In genomic region chr2:101832114-101832513, GRCh38 we compare ENCODE assay signal across 11 cellular contexts.
DNase-seq lines count a peak whose midpoint lies in the region; ATAC-seq, FAIRE-seq and TF ChIP-seq lines count a peak whose summit lies in the region.
"Had no signal": no experiment of that assay in that cellular context is flagged by ENCODE, and none has a peak within 500 bp of the region (broad histone marks: within the 10 kb centered on the region; RNA-seq: fewer than 3 reads in every experiment).

No MANE protein-coding gene starts in this region.

- FAIRE-seq in A549 (lab: Jason Lieb, UNC): no peak

- no peak for ATAC-seq in A549
- no peak for ATAC-seq in GM19324 (IDR thresholded peaks at IDR 0.05; ENCODE audit: low FRiP score, unreplicated experiment)
- no peak for ATAC-seq in GM21390 (IDR thresholded peaks at IDR 0.05; ENCODE audit: unreplicated experiment)
- ATAC-seq: stimulated activated effector memory CD8-positive, alpha-beta T cell treated with anti-CD3 and anti-CD28 coated beads, Interleukin-12 subunit alpha, Interleukin-12 subunit beta, amount 100 ng/mL, for 72 hours had no signal

- no peak overlapping the region for H3T11ph ChIP-seq in H9 (ENCODE audit: low read length)

- no peak overlapping the region for H4K8ac ChIP-seq in H9 (replicated peaks; ENCODE audit: insufficient read length, low read depth, low read length)

- TF ChIP-seq POLR2A in A549 (IDR thresholded peaks at IDR 0.05; ENCODE audit: low read length): no peak

- no peak for TF ChIP-seq EP300 in A549 (IDR thresholded peaks at IDR 0.05)

- no peaks in the 10 kb centered on the region for H4K20me1 ChIP-seq in H9 (ENCODE audit: control insufficient read depth, insufficient read depth, insufficient read length)

- H3K27ac ChIP-seq in A549: no peak overlapping the region; a peak in 1 of 6 replicates
- H3K27ac ChIP-seq in H9 (ENCODE audit: insufficient read length, low read depth, low read length): no peak overlapping the region
- H3K27ac ChIP-seq in ascending aorta: no peak overlapping the region
- H3K27ac ChIP-seq: KMS-11 had no signal

- TF ChIP-seq CTCF in A549 (IDR thresholded peaks at IDR 0.05) (peak; percentile 42; the same call in 2 of the 3 replicates), H9 (conservative IDR thresholded peaks at IDR 0.05) (peak; percentile 56), ascending aorta (IDR thresholded peaks at IDR 0.05) (peak in 2 of 3 experiments; percentile 27 to 46), mesothelial cell of epicardium (IDR thresholded peaks at IDR 0.05; ENCODE audit: unreplicated experiment) (peak; percentile 61)

- H3K36me3 Mint-ChIP-seq in H9 (ENCODE audit: insufficient read depth in 1 of 3, low read depth in 3 of 3) (peaks cover 26 to 63% (median 58%) of the 10 kb centered on the region in 3 experiments), mesothelial cell of epicardium (peaks cover 28% of the 10 kb centered on the region)

- H2BK5ac ChIP-seq in H9 (ENCODE audit: insufficient read length, low read length): no peak overlapping the region

- DNase-seq in A549 (ENCODE audit: low read depth in 1 of 2, low spot score in 1 of 2) (no peak), H9 (no peak), ascending aorta (ENCODE audit: low spot score in 2 of 2) (no peak), mesothelial cell of epicardium (ENCODE audit: low spot score in 2 of 2, unreplicated experiment in 2 of 2) (no peak), NCI-H2081 (lab: John Stamatoyannopoulos, UW) (no peak), NK-92 (lab: John Stamatoyannopoulos, UW; ENCODE audit: unreplicated experiment) (no peak)
- DNase-seq: activated CD8-positive, alpha-beta memory T cell treated with anti-CD3 and anti-CD28 coated beads for 24 hours had no signal

- H3K27me3 Mint-ChIP-seq in H9 (ENCODE audit: low read depth) (no peaks in the 10 kb centered on the region), mesothelial cell of epicardium (ENCODE audit: low read depth) (no peaks in the 10 kb centered on the region)

- no peak overlapping the region for H2BK15ac ChIP-seq in H9 (ENCODE audit: low read depth, low read length)

- no peaks in the 10 kb centered on the region for H3K23me2 ChIP-seq in H9 (ENCODE audit: insufficient read length, low read depth, low read length, poor library complexity, severe bottlenecking)

- no peak overlapping the region for H2BK12ac ChIP-seq in H9 (ENCODE audit: insufficient read length, low read depth, low read length)

- no peak overlapping the region for H4K5ac ChIP-seq in H9 (ENCODE audit: insufficient read length, low read depth, low read length)

- no peak overlapping the region for H3K4me3 ChIP-seq in A549
- H3K4me3 ChIP-seq in ascending aorta: no peak overlapping the region

- H3K23ac ChIP-seq in H9 (ENCODE audit: insufficient read length, low read depth, low read length): no peak overlapping the region

- H3K27ac Mint-ChIP-seq in H9 (no peak overlapping the region), mesothelial cell of epicardium (no peak overlapping the region)

- H3K4me3 Mint-ChIP-seq in H9 (no peak overlapping the region), mesothelial cell of epicardium (no peak overlapping the region)
- H3K4me3 Mint-ChIP-seq: stimulated activated effector memory CD8-positive, alpha-beta T cell treated with anti-CD3 and anti-CD28 coated beads, Interleukin-12 subunit alpha, Interleukin-12 subunit beta, amount 100 ng/mL, for 72 hours had no signal

- H2BK120ac ChIP-seq in H9 (ENCODE audit: low read depth, low read length, poor library complexity, severe bottlenecking): no peak overlapping the region

- H2BK20ac ChIP-seq in H9 (ENCODE audit: low read depth, low read length, poor library complexity, severe bottlenecking): no peak overlapping the region

- no peak overlapping the region for H4K91ac ChIP-seq in H9 (ENCODE audit: insufficient read length, low read depth, low read length)

- peak; percentile 54 to 66 for TF ChIP-seq RAD21 in A549 (conservative IDR thresholded peaks at IDR 0.05 in 1 of 2, IDR thresholded peaks at IDR 0.05 in 1 of 2)

- CTCF ChIA-PET in A549 (lab: Yijun Ruan, JAX): interaction anchor here (0.6 to 12.0 kb wide), 33 partner anchors 7 to 580 kb away, joined by 3 to 79 read pairs (median 6); partner anchors contain the start of gene MAP4K4

- H3K36me3 ChIP-seq in ascending aorta: peaks cover 11 to 14% of the 10 kb centered on the region in 2 donors

- H3K56ac ChIP-seq in H9 (ENCODE audit: insufficient read length, low read depth, low read length): no peak overlapping the region

- H3K9me3 ChIP-seq in A549 (no peaks in the 10 kb centered on the region), H9 (ENCODE audit: control insufficient read depth, low read depth, low read length) (no peaks in the 10 kb centered on the region), ascending aorta (no peaks in the 10 kb centered on the region)

- no peaks in the 10 kb centered on the region for H3K79me2 ChIP-seq in H9 (ENCODE audit: insufficient read depth, low read length)

- no peak overlapping the region for H3K18ac ChIP-seq in H9 (ENCODE audit: insufficient read length, low read depth, low read length)

- peaks cover 3% of the 10 kb centered on the region for H3K79me1 ChIP-seq in H9 (ENCODE audit: insufficient read depth, low read depth, low read length, poor library complexity, severe bottlenecking)

- no peak overlapping the region for H3K14ac ChIP-seq in H9 (ENCODE audit: insufficient read depth, low read length)

- H3K27me3 ChIP-seq in H9 (ENCODE audit: insufficient read depth, low read length) (no peaks in the 10 kb centered on the region), ascending aorta (no peaks in the 10 kb centered on the region)

- intact Hi-C loops in ascending aorta (cut with DNase I): loop anchor here (5.0 kb wide), 1 partner anchor 360 kb away; no protein-coding TSS in a partner anchor

- H3K4me1 ChIP-seq in A549: peaks cover 37% of the 10 kb centered on the region
- H3K4me1 ChIP-seq in H9 (ENCODE audit: insufficient read depth, low read length): no peaks in the 10 kb centered on the region
- H3K4me1 ChIP-seq in ascending aorta: peaks cover 0 to 24% of the 10 kb centered on the region in 2 donors

- H3K4me1 Mint-ChIP-seq in H9 (peaks cover 9 to 14% of the 10 kb centered on the region in 2 experiments), mesothelial cell of epicardium (peaks cover 35% of the 10 kb centered on the region)

- H3K9ac ChIP-seq in H9 (ENCODE audit: extremely low read depth, insufficient read length, low read length): no peak overlapping the region
- H3K9ac ChIP-seq: KMS-11 had no signal

- H3K4me2 ChIP-seq in A549 (no peak overlapping the region), H9 (ENCODE audit: insufficient read depth, insufficient read length, low read length) (no peak overlapping the region)
- H3K4me2 ChIP-seq: KMS-11 had no signal

- WGBS in A549 (ENCODE audit: missing lambda C conversion rate): 2% methylated on average over 1 of the region's 1 CpG
- no CpG with 5 or more reads among the region's 1 CpG for WGBS in H9 (ENCODE audit: extremely low coverage, insufficient read length, low lambda C conversion rate)

- no peak overlapping the region for H2AFZ ChIP-seq in H9 (ENCODE audit: low read length)

- H3K9me3 Mint-ChIP-seq in H9 (no peaks in the 10 kb centered on the region), mesothelial cell of epicardium (no peaks in the 10 kb centered on the region)
- H3K9me3 Mint-ChIP-seq: stimulated activated effector memory CD8-positive, alpha-beta T cell treated with anti-CD3 and anti-CD28 coated beads, Interleukin-12 subunit alpha, Interleukin-12 subunit beta, amount 100 ng/mL, for 72 hours had no signal

- H3K4ac ChIP-seq in H9 (ENCODE audit: low read depth, low read length): no peak overlapping the region

- POLR2A ChIA-PET in A549 (lab: Yijun Ruan, JAX): no interaction called here

- H2AK5ac ChIP-seq in H9 (ENCODE audit: insufficient read length, low read length): no peak overlapping the region

TF ChIP-seq in A549, 52 proteins besides CTCF, POLR2A, EP300 and RAD21:
- no peak for TF ChIP-seq SREBF2 (IDR thresholded peaks at IDR 0.05)
- no peak for TF ChIP-seq BHLHE40 (IDR thresholded peaks at IDR 0.05; ENCODE audit: low read depth, low read length)
- TF ChIP-seq SMC3 (IDR thresholded peaks at IDR 0.05): peak; percentile 42; the same call in 1 of the 3 replicates
TF ChIP-seq in A549: peak in this region for 1.
